In genomic region chr12:113206802-113207201, GRCh38 we compare ENCODE assay signal across 1 cellular context.
TF ChIP-seq lines count a peak whose summit lies in the region.

No MANE protein-coding gene starts in this region.

TF ChIP-seq in K562, 482 proteins besides CTCF, POLR2A, EP300 and RAD21:
- TF ChIP-seq ZNF121 (CRISPR knock-in tag; conservative IDR thresholded peaks at IDR 0.05), result peak; percentile 45; the same call in 1 of the 2 replicates
